Comparison of ENCODE assay signal across 21 cellular contexts in genomic region chr20:63022501-63022900, GRCh38. TPM values are rescaled to one million over a fixed set of nuclear protein-coding genes. Genes with fewer than 3 reads are reported as not detected.
"Had no signal": no experiment of that assay in that cellular context is flagged by ENCODE, and none has a peak within 500 bp of the region (broad histone marks: within the 10 kb centered on the region; RNA-seq: fewer than 3 reads in every experiment).

No MANE protein-coding gene starts in this region.

- H3K9me3 Mint-ChIP-seq: activated naive CD8-positive, alpha-beta T cell treated with anti-CD3 and anti-CD28 coated beads for 36 hours; central memory CD8-positive, alpha-beta T cell; naive thymus-derived CD8-positive, alpha-beta T cell; stimulated activated naive CD8-positive, alpha-beta T cell treated with anti-CD3 and anti-CD28 coated beads, Interleukin-15, Interleukin-2, amounts not matched to agents 100 ng/mL and 50 ng/mL, for 24 hours had no signal

- H3K27ac Mint-ChIP-seq: activated naive CD8-positive, alpha-beta T cell treated with anti-CD3 and anti-CD28 coated beads for 36 hours; stimulated activated naive CD8-positive, alpha-beta T cell treated with anti-CD3 and anti-CD28 coated beads, Interleukin-15, Interleukin-2, amounts not matched to agents 100 ng/mL and 50 ng/mL, for 24 hours had no signal

- H3K4me3 ChIP-seq: tibial nerve, vagina had no signal

- H2AFZ ChIP-seq: parathyroid adenoma had no signal

- H3K27ac ChIP-seq: brain microvascular endothelial cell, neutrophil, parathyroid adenoma, tibial nerve, vagina, WERI-Rb-1 had no signal

- H3K4me1 ChIP-seq: parathyroid adenoma, vagina had no signal

- H3K9ac ChIP-seq: parathyroid adenoma had no signal

- H3K27me3 ChIP-seq: vagina had no signal

- H3K9me3 ChIP-seq: neutrophil, vagina had no signal

- ATAC-seq: naive thymus-derived CD8-positive, alpha-beta T cell had no signal

- H3K4me1 Mint-ChIP-seq: central memory CD8-positive, alpha-beta T cell had no signal

- FAIRE-seq: frontal cortex had no signal

- H3K4me3 Mint-ChIP-seq: activated naive CD8-positive, alpha-beta T cell treated with anti-CD3 and anti-CD28 coated beads for 36 hours; central memory CD8-positive, alpha-beta T cell; naive thymus-derived CD8-positive, alpha-beta T cell; stimulated activated naive CD8-positive, alpha-beta T cell treated with anti-CD3 and anti-CD28 coated beads, Interleukin-15, Interleukin-2, amounts not matched to agents 100 ng/mL and 50 ng/mL, for 24 hours had no signal

- H3K36me3 ChIP-seq: brain microvascular endothelial cell, neutrophil, tibial nerve, vagina, WERI-Rb-1 had no signal

- H3K36me3 Mint-ChIP-seq: activated naive CD8-positive, alpha-beta T cell treated with anti-CD3 and anti-CD28 coated beads for 36 hours; naive thymus-derived CD8-positive, alpha-beta T cell had no signal

- H3K79me2 ChIP-seq: parathyroid adenoma had no signal

- DNase-seq: activated CD4-positive, alpha-beta T cell treated with anti-CD3 and anti-CD28 coated beads, Interleukin-2, amount 50 U/mL, for 48 hours; activated gamma-delta T cell treated with Interleukin-2 at 50 U/mL for 16 hours; activated naive CD8-positive, alpha-beta T cell treated with anti-CD3 and anti-CD28 coated beads for 36 hours; brain microvascular endothelial cell; cortex of kidney; head of caudate nucleus; mesendoderm; stimulated activated CD4-positive, alpha-beta T cell treated with anti-CD3 and anti-CD28 coated beads, Interleukin-2, amount 100 ng/mL, for 24 hours; WERI-Rb-1 had no signal

RNA-seq across cellular contexts. Expression of gene BHLHE23, which starts 15.7 kb away (rescaled TPM):
- total RNA-seq: activated naive CD8-positive, alpha-beta T cell treated with anti-CD3 and anti-CD28 coated beads for 36 hours; frontal cortex; kidney epithelial cell; liver; naive thymus-derived CD8-positive, alpha-beta T cell; T-helper 2 cell treated with Interferon-gamma antibody and Interleukin-4, amounts not matched to agents 100 ng/mL and 5 ng/mL, for 36 hours; tibial nerve; vagina had no signal
- polyA plus RNA-seq: esophagus; liver; naive thymus-derived CD8-positive, alpha-beta T cell had no signal
